ENCODE assay signal across 6 cellular contexts in the genomic region with DNA sequence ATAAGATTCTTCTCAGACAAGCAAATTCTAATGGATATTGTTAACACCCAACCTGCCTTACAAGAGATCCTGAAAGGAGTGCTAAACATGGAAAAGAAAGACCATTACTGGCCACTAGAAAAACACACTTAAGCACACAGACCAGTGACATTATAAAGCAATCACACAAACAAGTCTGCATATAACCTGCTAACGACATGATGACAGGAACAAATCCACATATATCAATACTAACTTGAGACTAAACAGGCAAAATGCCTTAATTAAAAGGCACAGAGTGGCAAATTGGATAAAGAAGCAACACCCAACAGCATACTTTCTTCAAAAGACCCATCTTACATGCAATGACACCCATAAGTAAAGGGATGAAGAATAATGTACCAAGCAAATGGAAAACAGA.
"Had no signal": no experiment of that assay in that cellular context is flagged by ENCODE, and none has a peak within 500 bp of the region (broad histone marks: within the 10 kb centered on the region; RNA-seq: fewer than 3 reads in every experiment).

No MANE protein-coding gene starts in this region.

- DNase-seq: H9, HCEC 1CT, HFFc6, IMR-90 had no signal

- H3K9me3 Mint-ChIP-seq: GM23338, H9, HFFc6 had no signal

- H3K4me3 ChIP-seq: GM23338, K562 had no signal

- H3K4me2 ChIP-seq: GM23338 had no signal

- H3K27ac Mint-ChIP-seq: GM23338, H9, HFFc6 had no signal

- ATAC-seq: GM23338, K562 had no signal

- H3K4me3 Mint-ChIP-seq: GM23338, H9, HFFc6 had no signal

- H2AFZ ChIP-seq: GM23338 had no signal
